ENCODE assay signal across 12 cellular contexts in genomic region chr7:158650821-158651225, GRCh38. TPM values are rescaled to one million over a fixed set of nuclear protein-coding genes. Genes with fewer than 3 reads are reported as not detected.
DNase-seq lines count a peak whose midpoint lies in the region; ATAC-seq and TF ChIP-seq lines count a peak whose summit lies in the region.
"Had no signal": no experiment of that assay in that cellular context is flagged by ENCODE, and none has a peak within 500 bp of the region (broad histone marks: within the 10 kb centered on the region; RNA-seq: fewer than 3 reads in every experiment).

No MANE protein-coding gene starts in this region.

- H3K9me3 Mint-ChIP-seq in activated T-cell treated with anti-CD3 and anti-CD28 coated beads, Interleukin-2, amount 50 U/mL, for 4 hours: no peaks in the 10 kb centered on the region

- WGBS in suprapubic skin: 77% methylated on average over 7 of the region's 7 CpGs

- no peak for TF ChIP-seq CTCF in fibroblast of pulmonary artery (IDR thresholded peaks at IDR 0.05; ENCODE audit: low read length, missing control alignments)
- no peak for TF ChIP-seq CTCF in suprapubic skin (IDR thresholded peaks at IDR 0.05)

- peaks cover 16% of the 10 kb centered on the region for H3K36me3 Mint-ChIP-seq in activated T-cell treated with anti-CD3 and anti-CD28 coated beads, Interleukin-2, amount 50 U/mL, for 4 hours (ENCODE audit: insufficient read depth)

- no peak for DNase-seq in activated T-cell treated with anti-CD3 and anti-CD28 coated beads, Interleukin-2, amount 50 U/mL, for 4 hours
- no peak for DNase-seq in activated T-cell treated with anti-CD3 and anti-CD28 coated beads for 4 hours
- DNase-seq in fibroblast of pulmonary artery (ENCODE audit: low read depth): peak; percentile 73
- no peak for DNase-seq in suprapubic skin (ENCODE audit: low spot score in 2 of 2)
- DNase-seq in globus pallidus (ENCODE audit: low spot score): no peak
- DNase-seq in stimulated activated CD4-positive, alpha-beta T cell treated with anti-CD3 and anti-CD28 coated beads, Interleukin-4, amount 100 ng/mL, for 4 hours: no peak
- DNase-seq: left ventricle myocardium superior, NCI-H187 treated with DMSO at 0.1 percent for 48 hours, nucleus accumbens, testis had no signal

- no peak for TF ChIP-seq EP300 in suprapubic skin (IDR thresholded peaks at IDR 0.05)

- no peak overlapping the region for H3K4me3 Mint-ChIP-seq in activated T-cell treated with anti-CD3 and anti-CD28 coated beads, Interleukin-2, amount 50 U/mL, for 4 hours

- no peaks in the 10 kb centered on the region for H3K27me3 Mint-ChIP-seq in activated T-cell treated with anti-CD3 and anti-CD28 coated beads, Interleukin-2, amount 50 U/mL, for 4 hours (ENCODE audit: low read depth)

- no peaks in the 10 kb centered on the region for H3K27me3 ChIP-seq in suprapubic skin
- H3K27me3 ChIP-seq: testis had no signal

- peak overlapping the region; percentile 6 for H3K27ac ChIP-seq in suprapubic skin
- H3K27ac ChIP-seq: testis had no signal

- peak; percentile 48 to 80 for ATAC-seq in activated T-cell treated with anti-CD3 and anti-CD28 coated beads, Interleukin-2, amount 50 U/mL, for 4 hours
- ATAC-seq in SK-N-SH treated with all-trans-retinoic acid at 6 μM for 48 hours (peak; percentile 82), HG02973 (IDR thresholded peaks at IDR 0.05; ENCODE audit: unreplicated experiment) (no peak)
- ATAC-seq: left ventricle myocardium superior had no signal

- H3K4me1 Mint-ChIP-seq in activated T-cell treated with anti-CD3 and anti-CD28 coated beads, Interleukin-2, amount 50 U/mL, for 4 hours (ENCODE audit: low read depth): peaks cover 6% of the 10 kb centered on the region

- no peak overlapping the region for H3K4me3 ChIP-seq in fibroblast of pulmonary artery (replicated peaks; ENCODE audit: low read depth, low read length)
- H3K4me3 ChIP-seq in suprapubic skin: no peak overlapping the region
- H3K4me3 ChIP-seq: testis had no signal

- H3K9me3 ChIP-seq in suprapubic skin: no peaks in the 10 kb centered on the region
- H3K9me3 ChIP-seq: testis had no signal

- H3K4me1 ChIP-seq in suprapubic skin: peaks cover 3% of the 10 kb centered on the region
- H3K4me1 ChIP-seq: testis had no signal

- peaks cover 12% of the 10 kb centered on the region for H3K36me3 ChIP-seq in suprapubic skin

- no peak for TF ChIP-seq POLR2A in suprapubic skin (IDR thresholded peaks at IDR 0.05)

TF ChIP-seq in SK-N-SH treated with all-trans-retinoic acid at 6 μM for 48 hours, 23 proteins besides CTCF, POLR2A, EP300 and RAD21:
- TF ChIP-seq, protein P1, sequence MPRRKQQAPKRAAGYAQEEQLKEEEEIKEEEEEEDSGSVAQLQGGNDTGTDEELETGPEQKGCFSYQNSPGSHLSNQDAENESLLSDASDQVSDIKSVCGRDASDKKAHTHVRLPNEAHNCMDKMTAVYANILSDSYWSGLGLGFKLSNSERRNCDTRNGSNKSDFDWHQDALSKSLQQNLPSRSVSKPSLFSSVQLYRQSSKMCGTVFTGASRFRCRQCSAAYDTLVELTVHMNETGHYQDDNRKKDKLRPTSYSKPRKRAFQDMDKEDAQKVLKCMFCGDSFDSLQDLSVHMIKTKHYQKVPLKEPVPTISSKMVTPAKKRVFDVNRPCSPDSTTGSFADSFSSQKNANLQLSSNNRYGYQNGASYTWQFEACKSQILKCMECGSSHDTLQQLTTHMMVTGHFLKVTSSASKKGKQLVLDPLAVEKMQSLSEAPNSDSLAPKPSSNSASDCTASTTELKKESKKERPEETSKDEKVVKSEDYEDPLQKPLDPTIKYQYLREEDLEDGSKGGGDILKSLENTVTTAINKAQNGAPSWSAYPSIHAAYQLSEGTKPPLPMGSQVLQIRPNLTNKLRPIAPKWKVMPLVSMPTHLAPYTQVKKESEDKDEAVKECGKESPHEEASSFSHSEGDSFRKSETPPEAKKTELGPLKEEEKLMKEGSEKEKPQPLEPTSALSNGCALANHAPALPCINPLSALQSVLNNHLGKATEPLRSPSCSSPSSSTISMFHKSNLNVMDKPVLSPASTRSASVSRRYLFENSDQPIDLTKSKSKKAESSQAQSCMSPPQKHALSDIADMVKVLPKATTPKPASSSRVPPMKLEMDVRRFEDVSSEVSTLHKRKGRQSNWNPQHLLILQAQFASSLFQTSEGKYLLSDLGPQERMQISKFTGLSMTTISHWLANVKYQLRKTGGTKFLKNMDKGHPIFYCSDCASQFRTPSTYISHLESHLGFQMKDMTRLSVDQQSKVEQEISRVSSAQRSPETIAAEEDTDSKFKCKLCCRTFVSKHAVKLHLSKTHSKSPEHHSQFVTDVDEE (CRISPR knock-in tag; IDR thresholded peaks at IDR 0.05): no peak
- TF ChIP-seq RARB (CRISPR knock-in tag; IDR thresholded peaks at IDR 0.05) (no peak), SNAI2 (CRISPR knock-in tag; IDR thresholded peaks at IDR 0.05) (no peak)

RNA-seq across cellular contexts. Expression of gene NCAPG2, which starts 53.8 kb away (rescaled TPM):
- total RNA-seq in activated T-cell treated with anti-CD3 and anti-CD28 coated beads, Interleukin-2, amount 50 U/mL, for 4 hours: 10 to 100 TPM; 19.7 to 26.2 (median 20.7) TPM
- 10 to 100 TPM in 1 of 4 donors, 1 to 10 TPM in 3; 5.6 to 11.4 (median 7.2) TPM for total RNA-seq in suprapubic skin
